20 cellular contexts compared by ENCODE assay signal in the genomic region with DNA sequence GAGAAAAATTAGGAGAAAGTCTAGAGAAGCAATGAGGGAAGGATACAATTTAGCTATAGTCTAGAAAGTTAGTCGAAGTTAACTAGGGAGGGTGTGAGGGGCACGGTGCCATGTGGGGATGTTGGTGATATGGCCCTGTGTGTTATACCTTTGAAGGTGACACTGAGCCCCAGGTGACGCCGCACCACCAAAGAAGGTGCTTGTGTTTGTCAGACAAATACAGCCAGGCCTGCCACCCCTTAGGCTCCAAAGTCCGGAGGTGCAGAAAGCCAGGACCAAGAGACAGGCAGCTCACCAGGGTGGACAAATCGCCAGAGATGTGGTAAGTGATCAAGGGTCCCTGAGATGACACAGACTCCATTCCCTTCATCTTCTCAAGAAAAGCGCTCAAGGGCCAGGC. TPM values are rescaled to one million over a fixed set of nuclear protein-coding genes. Genes with fewer than 3 reads are reported as not detected.
DNase-seq lines count a peak whose midpoint lies in the region; ATAC-seq, FAIRE-seq and TF ChIP-seq lines count a peak whose summit lies in the region.
"Had no signal": no experiment of that assay in that cellular context is flagged by ENCODE, and none has a peak within 500 bp of the region (broad histone marks: within the 10 kb centered on the region; RNA-seq: fewer than 3 reads in every experiment).

No MANE protein-coding gene starts in this region.

- in situ Hi-C loops in gastrocnemius medialis (cut with MboI; ENCODE audit: low sequenced_read_pairs in 4 of 4), result loop anchor here in 3 of 4 donors (5.0 kb wide), 2 partner anchors 46 to 51 kb away; a partner anchor contains a TSS

- CTCF ChIA-PET in A549 (lab: Yijun Ruan, JAX), result interaction anchor here (0.9 to 16.5 kb wide), 18 partner anchors 10 to 127 kb away, joined by 3 to 309 read pairs (median 7); a partner anchor contains a TSS

- H3K36me3 ChIP-seq in left lung, result peaks cover 0 to 9% of the 10 kb centered on the region in 2 donors
- H3K36me3 ChIP-seq in gastrocnemius medialis, result peaks cover 0 to 11% of the 10 kb centered on the region in 2 donors

- peak overlapping the region; percentile 68; the same call in 2 of the 3 replicates for H3K4me2 ChIP-seq in A549

- no peak for FAIRE-seq in A549 (lab: Jason Lieb, UNC)
- FAIRE-seq: bronchial epithelial cell, keratinocyte had no signal

- H3K27me3 ChIP-seq in left lung (no peaks in the 10 kb centered on the region), gastrocnemius medialis (no peaks in the 10 kb centered on the region)

- whole genome bisulfite sequencing in A549 (ENCODE audit: missing lambda C conversion rate), result 91% methylated on average over 7 of the region's 7 CpGs

- H3K9me3 ChIP-seq in A549 (no peaks in the 10 kb centered on the region), left lung (no peaks in the 10 kb centered on the region), gastrocnemius medialis (no peaks in the 10 kb centered on the region)

- ATAC-seq in A549 (no peak), left lung (no peak), gastrocnemius medialis (no peak), HG03095 (IDR thresholded peaks at IDR 0.05; ENCODE audit: unreplicated experiment) (no peak)
- ATAC-seq: activated naive CD4-positive, alpha-beta T cell treated with anti-CD3 and anti-CD28 coated beads, Interleukin-2, amount 50 U/mL, for 72 hours; HCT116; naive thymus-derived CD8-positive, alpha-beta T cell; stimulated activated memory B cell treated with anti-CD40 and anti-IgM and Interleukin-4, amounts not matched to agents 10 μg/mL and 1 μg/mL and 100 μg/mL, for 72 hours had no signal

- TF ChIP-seq POLR2A in A549 (IDR thresholded peaks at IDR 0.05; ENCODE audit: low read length) (no peak), gastrocnemius medialis (IDR thresholded peaks at IDR 0.05) (no peak)

- no peak for DNase-seq in A549 (ENCODE audit: low read depth in 1 of 2, low spot score in 1 of 2)
- no peak for DNase-seq in cardiac fibroblast (ENCODE audit: low read depth in 2 of 2)
- DNase-seq in left lung, result no peak
- no peak for DNase-seq in gastrocnemius medialis
- no peak for DNase-seq in NCI-H2029 treated with DMSO at 0.1 percent for 48 hours (lab: John Stamatoyannopoulos, UW)
- no peak for DNase-seq in germinal center (ENCODE audit: low spot score)
- no peak for DNase-seq in activated gamma-delta T cell treated with Interleukin-2 at 50 U/mL for 16 hours
- DNase-seq: activated CD4-positive, alpha-beta T cell treated with anti-CD3 and anti-CD28 coated beads for 4 hours; endodermal cell; GF-D8; glutamatergic neuron; naive thymus-derived CD8-positive, alpha-beta T cell; NCI-H1092; NK-92 treated with Interleukin-12 subunit alpha and Interleukin-12 subunit beta, amount 100 ng/mL, for 24 hours had no signal

- no peak for TF ChIP-seq RAD21 in A549 (conservative IDR thresholded peaks at IDR 0.05 in 1 of 2, IDR thresholded peaks at IDR 0.05 in 1 of 2)

- TF ChIP-seq CTCF in A549 (IDR thresholded peaks at IDR 0.05), result no peak
- no peak for TF ChIP-seq CTCF in cardiac fibroblast (IDR thresholded peaks at IDR 0.05; ENCODE audit: low read depth, low read length)
- TF ChIP-seq CTCF in left lung (IDR thresholded peaks at IDR 0.05), result no peak
- TF ChIP-seq CTCF in gastrocnemius medialis (IDR thresholded peaks at IDR 0.05 in 4 of 5, conservative IDR thresholded peaks at IDR 0.05 in 1 of 5), result no peak

- peaks cover 22% of the 10 kb centered on the region for H3K4me1 ChIP-seq in A549
- H3K4me1 ChIP-seq in left lung, result peaks cover 0 to 22% of the 10 kb centered on the region in 2 donors
- H3K4me1 ChIP-seq in gastrocnemius medialis, result peaks cover 14 to 25% of the 10 kb centered on the region in 2 donors

- no peak for TF ChIP-seq EP300 in A549 (IDR thresholded peaks at IDR 0.05)

- POLR2A ChIA-PET in A549 (lab: Yijun Ruan, JAX), result interaction anchor here (0.6 to 2.6 kb wide), 5 partner anchors 18 to 128 kb away, joined by 3 to 27 read pairs (median 5); a partner anchor contains a TSS

- no peak overlapping the region for H3K4me3 ChIP-seq in A549
- peak overlapping the region; percentile 38 to 52 for H3K4me3 ChIP-seq in cardiac fibroblast (replicated peaks in 1 of 2; ENCODE audit: low read depth in 2 of 2, low read length in 2 of 2)
- H3K4me3 ChIP-seq in left lung, result peak overlapping the region; percentile 29 to 33
- peak overlapping the region in 3 of 4 donors; percentile 1 to 53 (median 42) for H3K4me3 ChIP-seq in gastrocnemius medialis

- intact Hi-C loops in left lung (cut with DNase I), result no loop called here
- intact Hi-C loops in gastrocnemius medialis (cut with DNase I; ENCODE audit: low total_unique reads), result no loop called here

- H3K27ac ChIP-seq in A549, result peak overlapping the region; percentile 77 to 93
- H3K27ac ChIP-seq in left lung, result peak overlapping the region in 1 of 2 donors; percentile 81
- H3K27ac ChIP-seq in gastrocnemius medialis, result peak overlapping the region in 3 of 4 donors; percentile 79 to 80 (median 79)

TF ChIP-seq in A549, 52 proteins besides CTCF, POLR2A, EP300 and RAD21 (continues in another document):
- no peak for TF ChIP-seq HOXB5 (CRISPR knock-in tag; IDR thresholded peaks at IDR 0.05)
- TF ChIP-seq, protein P1, sequence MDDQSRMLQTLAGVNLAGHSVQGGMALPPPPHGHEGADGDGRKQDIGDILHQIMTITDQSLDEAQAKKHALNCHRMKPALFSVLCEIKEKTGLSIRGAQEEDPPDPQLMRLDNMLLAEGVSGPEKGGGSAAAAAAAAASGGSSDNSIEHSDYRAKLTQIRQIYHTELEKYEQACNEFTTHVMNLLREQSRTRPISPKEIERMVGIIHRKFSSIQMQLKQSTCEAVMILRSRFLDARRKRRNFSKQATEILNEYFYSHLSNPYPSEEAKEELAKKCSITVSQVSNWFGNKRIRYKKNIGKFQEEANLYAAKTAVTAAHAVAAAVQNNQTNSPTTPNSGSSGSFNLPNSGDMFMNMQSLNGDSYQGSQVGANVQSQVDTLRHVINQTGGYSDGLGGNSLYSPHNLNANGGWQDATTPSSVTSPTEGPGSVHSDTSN (IDR thresholded peaks at IDR 0.05), result no peak
- no peak for TF ChIP-seq MYC (IDR thresholded peaks at IDR 0.05; ENCODE audit: borderline replicate concordance, low read length)
- no peak for TF ChIP-seq KDM1A (IDR thresholded peaks at IDR 0.05; ENCODE audit: low read depth)
- TF ChIP-seq, protein P2, sequence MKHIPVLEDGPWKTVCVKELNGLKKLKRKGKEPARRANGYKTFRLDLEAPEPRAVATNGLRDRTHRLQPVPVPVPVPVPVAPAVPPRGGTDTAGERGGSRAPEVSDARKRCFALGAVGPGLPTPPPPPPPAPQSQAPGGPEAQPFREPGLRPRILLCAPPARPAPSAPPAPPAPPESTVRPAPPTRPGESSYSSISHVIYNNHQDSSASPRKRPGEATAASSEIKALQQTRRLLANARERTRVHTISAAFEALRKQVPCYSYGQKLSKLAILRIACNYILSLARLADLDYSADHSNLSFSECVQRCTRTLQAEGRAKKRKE (CRISPR knock-in tag; IDR thresholded peaks at IDR 0.05; ENCODE audit: low read depth), result no peak
- no peak for TF ChIP-seq MAFK (IDR thresholded peaks at IDR 0.05; ENCODE audit: partially characterized antibody)
- no peak for TF ChIP-seq NR3C1 (IDR thresholded peaks at IDR 0.05)
- TF ChIP-seq HOXA7 (CRISPR knock-in tag; IDR thresholded peaks at IDR 0.05), result no peak
- TF ChIP-seq ZNF302 (CRISPR knock-in tag; IDR thresholded peaks at IDR 0.05), result no peak
- TF ChIP-seq CEBPB (IDR thresholded peaks at IDR 0.05), result no peak
- no peak for TF ChIP-seq EHF (CRISPR knock-in tag; IDR thresholded peaks at IDR 0.05)
- TF ChIP-seq SREBF2 (IDR thresholded peaks at IDR 0.05), result no peak
- no peak for TF ChIP-seq CBX8 (IDR thresholded peaks at IDR 0.05)
- no peak for TF ChIP-seq GATA3 (IDR thresholded peaks at IDR 0.05; ENCODE audit: borderline replicate concordance)
- TF ChIP-seq FOSL2 (IDR thresholded peaks at IDR 0.05), result no peak
- no peak for TF ChIP-seq FOSL2 (CRISPR knock-in tag; IDR thresholded peaks at IDR 0.05)
- no peak for TF ChIP-seq KDM5A (IDR thresholded peaks at IDR 0.05)
- no peak for TF ChIP-seq PHF8 (IDR thresholded peaks at IDR 0.05; ENCODE audit: borderline replicate concordance, low read depth)
- TF ChIP-seq RNF2 (IDR thresholded peaks at IDR 0.05; ENCODE audit: borderline replicate concordance, low read depth), result no peak

RNA-seq across cellular contexts. Expression of a gene that starts 1.1 kb away (rescaled TPM):
- polyA plus RNA-seq in A549 (2011; rRNA removed) (107 and 109 TPM in 2 replicates), A549 (2017; fragmentation: RNase III; extraction: RNeasy Plus Mini Kit Qiagen cat#74134 plus additional on column Dnase treatment) (61.2 to 76.2 TPM (median 65.5 TPM) in 3 replicates)
- 24.7 and 35.9 TPM in 2 replicates for polyA plus RNA-seq in A549 (2012; cell fraction: cytosol; rRNA removed)
- 43.1 and 64.1 TPM in 2 replicates for polyA plus RNA-seq in A549 (2012; cell fraction: nucleus; rRNA removed)
- polyA minus RNA-seq in A549 (2011; rRNA and poly(A)+ RNA removed), result 51.9 and 53.4 TPM in 2 replicates
- total RNA-seq in left lung (100 to 1,000 TPM; 302 to 326 TPM), gastrocnemius medialis (10 to 100 TPM; 58.1 to 90.8 (median 85.9) TPM)

RNA-seq across cellular contexts. Expression of a gene that starts 30.6 kb away (rescaled TPM):
- polyA plus RNA-seq in A549 (2011; rRNA removed), result 36.0 and 57.8 TPM in 2 replicates
- polyA plus RNA-seq in A549 (2012; cell fraction: cytosol; rRNA removed), result 18.5 and 25.0 TPM in 2 replicates
- polyA plus RNA-seq in A549 (2012; cell fraction: nucleus; rRNA removed), result 52.6 and 57.7 TPM in 2 replicates
- 24.8 to 40.4 TPM (median 31.4 TPM) in 3 replicates for polyA plus RNA-seq in A549 (2017; fragmentation: RNase III; extraction: RNeasy Plus Mini Kit Qiagen cat#74134 plus additional on column Dnase treatment)
- polyA minus RNA-seq in A549 (2011; rRNA and poly(A)+ RNA removed), result 30.6 and 32.9 TPM in 2 replicates
- total RNA-seq in left lung, result 100 to 1,000 TPM; 403 to 693 TPM
- total RNA-seq in gastrocnemius medialis, result 10 to 100 TPM; 47.5 to 97.8 (median 74.9) TPM

RNA-seq across cellular contexts. Expression of a gene that starts 43.3 kb away (rescaled TPM):
- polyA plus RNA-seq in A549 (2011; rRNA removed) (52.0 and 53.4 TPM in 2 replicates), A549 (2017; fragmentation: RNase III; extraction: RNeasy Plus Mini Kit Qiagen cat#74134 plus additional on column Dnase treatment) (27.4 to 43.0 TPM (median 42.8 TPM) in 3 replicates)
- 30.7 and 41.5 TPM in 2 replicates for polyA plus RNA-seq in A549 (2012; cell fraction: cytosol; rRNA removed)
- polyA plus RNA-seq in A549 (2012; cell fraction: nucleus; rRNA removed), result 32.5 and 43.6 TPM in 2 replicates
- polyA minus RNA-seq in A549 (2011; rRNA and poly(A)+ RNA removed), result 56.4 and 58.2 TPM in 2 replicates
- total RNA-seq in left lung (100 to 1,000 TPM in 1 of 2 donors, 10 to 100 TPM in 1; 74.5 to 108 TPM), gastrocnemius medialis (10 to 100 TPM; 19.4 to 42.8 (median 36.7) TPM)

RNA-seq across cellular contexts. Expression of a gene that starts 47.4 kb away (rescaled TPM):
- polyA plus RNA-seq in A549 (2011; rRNA removed) (30.4 and 32.4 TPM in 2 replicates), A549 (2017; fragmentation: RNase III; extraction: RNeasy Plus Mini Kit Qiagen cat#74134 plus additional on column Dnase treatment) (20.8 to 28.3 TPM (median 25.2 TPM) in 3 replicates)
- polyA plus RNA-seq in A549 (2012; cell fraction: cytosol; rRNA removed), result 12.2 and 17.4 TPM in 2 replicates
- 25.9 and 28.2 TPM in 2 replicates for polyA plus RNA-seq in A549 (2012; cell fraction: nucleus; rRNA removed)
- polyA minus RNA-seq in A549 (2011; rRNA and poly(A)+ RNA removed), result 48.3 and 54.9 TPM in 2 replicates
- total RNA-seq in left lung (10 to 100 TPM; 65.9 to 72.7 TPM), gastrocnemius medialis (10 to 100 TPM; 15.0 to 18.7 (median 16.7) TPM)

Comparison
In these comparisons a context has a peak if more than half of its experiments do, and no peak if none do; other contexts are left out.
1. RNA of a gene that starts 30.6 kb away (total RNA-seq): 403 to 693 TPM in left lung; 47.5 to 97.8 TPM in gastrocnemius medialis; every median in the first group is over 4 times any median in the second.